Comparison of ENCODE assay signal across 16 cellular contexts in genomic region chr16:15749985-15750384, GRCh38.
"Had no signal": no experiment of that assay in that cellular context is flagged by ENCODE, and none has a peak within 500 bp of the region (broad histone marks: within the 10 kb centered on the region; RNA-seq: fewer than 3 reads in every experiment).

No MANE protein-coding gene starts in this region.

- DNase-seq: KBM-7, MV-4-11, NCI-H1092, NCI-H1105 treated with DMSO at 0.1 percent for 48 hours, NCI-H1417 treated with DMSO at 0.1 percent for 48 hours, NCI-H146, NCI-H1694 treated with DMSO at 0.1 percent for 48 hours, NCI-H1930, NCI-H2081 treated with DMSO at 0.1 percent for 48 hours, NCI-H446, NCI-H510A, NCI-H526, NCI-H748 treated with DMSO at 0.1 percent for 48 hours, SHP77, SK-N-SH had no signal

- H3K27ac ChIP-seq: RWPE1 had no signal

- H3K9me3 ChIP-seq: SK-N-SH had no signal

- H3K9ac ChIP-seq: SK-N-SH had no signal
